Comparison of ENCODE assay signal across 8 cellular contexts in genomic region chr16:15435216-15435864, GRCh38.
DNase-seq lines count a peak whose midpoint lies in the region; ATAC-seq and TF ChIP-seq lines count a peak whose summit lies in the region.

No MANE protein-coding gene starts in this region.

- H3K9ac ChIP-seq in rectal smooth muscle tissue (ENCODE audit: low read length): no peak overlapping the region

- no peak for DNase-seq in GM12865 (ENCODE audit: low read depth)
- no peak for DNase-seq in T-helper 2 cell treated with Interferon-gamma antibody and Interleukin-4, amounts not matched to agents 5 μg/mL and 100 μg/mL, for 36 hours (ENCODE audit: low spot score)
- DNase-seq in fibroblast of mammary gland (ENCODE audit: low read depth): no peak
- no peak for DNase-seq in kidney tubule cell (ENCODE audit: low spot score)
- no peak for DNase-seq in NCI-H2029 (lab: John Stamatoyannopoulos, UW)

- H3K27me3 ChIP-seq in rectal smooth muscle tissue (ENCODE audit: control insufficient read depth, insufficient read depth, low read length): no peaks in the 10 kb centered on the region

- no peaks in the 10 kb centered on the region for H3K36me3 ChIP-seq in rectal smooth muscle tissue (ENCODE audit: control insufficient read depth, insufficient read depth, low read length)

- no peaks in the 10 kb centered on the region for H3K36me3 Mint-ChIP-seq in T-helper 2 cell treated with Interferon-gamma antibody and Interleukin-4, amounts not matched to agents 5 μg/mL and 100 μg/mL, for 36 hours (ENCODE audit: low read depth)

- H3K4me3 Mint-ChIP-seq in T-helper 2 cell treated with Interferon-gamma antibody and Interleukin-4, amounts not matched to agents 5 μg/mL and 100 μg/mL, for 36 hours: peak overlapping the region; percentile 83

- ATAC-seq in GM21576 (IDR thresholded peaks at IDR 0.05; ENCODE audit: unreplicated experiment) (no peak), GM18870 (IDR thresholded peaks at IDR 0.05; ENCODE audit: unreplicated experiment) (no peak)

- no peak for TF ChIP-seq CTCF in GM12865 (IDR thresholded peaks at IDR 0.05; ENCODE audit: insufficient read depth, low read depth, low read length, missing control alignments)
- no peak for TF ChIP-seq CTCF in fibroblast of mammary gland (conservative IDR thresholded peaks at IDR 0.05; ENCODE audit: control insufficient read depth, insufficient read depth, low read depth, low read length)

- peak overlapping the region; percentile 80 for H3K27ac ChIP-seq in rectal smooth muscle tissue (ENCODE audit: low read depth, low read length)

- peak overlapping the region; percentile 50 for H3K4me3 ChIP-seq in GM12865 (ENCODE audit: low read depth, low read length)
- H3K4me3 ChIP-seq in fibroblast of mammary gland (ENCODE audit: control insufficient read depth, low read depth, low read length): peak overlapping the region; percentile 83
- peak overlapping the region; percentile 83 for H3K4me3 ChIP-seq in rectal smooth muscle tissue (ENCODE audit: low read length)

- peaks cover 25% of the 10 kb centered on the region for H3K27me3 Mint-ChIP-seq in T-helper 2 cell treated with Interferon-gamma antibody and Interleukin-4, amounts not matched to agents 5 μg/mL and 100 μg/mL, for 36 hours (ENCODE audit: low read depth)

- peaks cover 5% of the 10 kb centered on the region for H3K4me1 ChIP-seq in rectal smooth muscle tissue (ENCODE audit: control insufficient read depth, insufficient read depth, low read length)

- no peak overlapping the region for H3K27ac Mint-ChIP-seq in T-helper 2 cell treated with Interferon-gamma antibody and Interleukin-4, amounts not matched to agents 5 μg/mL and 100 μg/mL, for 36 hours

- H3K4me1 Mint-ChIP-seq in T-helper 2 cell treated with Interferon-gamma antibody and Interleukin-4, amounts not matched to agents 5 μg/mL and 100 μg/mL, for 36 hours (ENCODE audit: low read depth): peaks cover 13% of the 10 kb centered on the region

- no peaks in the 10 kb centered on the region for H3K9me3 Mint-ChIP-seq in T-helper 2 cell treated with Interferon-gamma antibody and Interleukin-4, amounts not matched to agents 5 μg/mL and 100 μg/mL, for 36 hours
